2 cellular contexts compared by ENCODE assay signal in the genomic region with DNA sequence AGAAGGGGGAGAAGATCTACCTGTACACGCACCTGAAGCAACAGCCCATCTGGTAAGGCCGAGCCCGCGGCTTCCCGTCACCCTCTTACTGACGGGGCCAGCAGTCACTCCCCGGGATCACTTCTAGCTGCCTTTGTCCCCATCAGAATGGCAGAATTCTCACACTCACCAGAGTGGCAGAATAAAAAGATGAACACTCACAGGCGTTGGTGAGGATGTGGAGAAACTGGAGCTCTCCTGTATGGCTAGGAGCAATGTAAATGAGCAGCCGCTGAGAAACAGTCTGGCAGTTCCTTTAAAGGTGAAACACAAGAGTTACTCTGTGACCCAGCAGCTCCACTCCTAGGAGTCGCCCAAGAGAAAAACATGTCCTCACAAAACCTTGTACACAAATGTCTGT.
TF ChIP-seq lines count a peak whose summit lies in the region.

No MANE protein-coding gene starts in this region.

TF ChIP-seq in HEK293, 187 proteins besides CTCF, POLR2A, EP300 and RAD21:
- peak; percentile 78; the same call in 1 of the 2 replicates for TF ChIP-seq ZNF184 (tag by site-specific recombination; IDR thresholded peaks at IDR 0.05)
- no peak for TF ChIP-seq ZNF571 (tag by site-specific recombination; IDR thresholded peaks at IDR 0.05)

TF ChIP-seq in K562, 482 proteins besides CTCF, POLR2A, EP300 and RAD21:
- TF ChIP-seq ZNF184 (CRISPR knock-in tag; IDR thresholded peaks at IDR 0.05) (peak; percentile 87), SP1 (CRISPR knock-in tag; IDR thresholded peaks at IDR 0.05) (no peak)
